ENCODE assay signal across 14 cellular contexts in the genomic region with DNA sequence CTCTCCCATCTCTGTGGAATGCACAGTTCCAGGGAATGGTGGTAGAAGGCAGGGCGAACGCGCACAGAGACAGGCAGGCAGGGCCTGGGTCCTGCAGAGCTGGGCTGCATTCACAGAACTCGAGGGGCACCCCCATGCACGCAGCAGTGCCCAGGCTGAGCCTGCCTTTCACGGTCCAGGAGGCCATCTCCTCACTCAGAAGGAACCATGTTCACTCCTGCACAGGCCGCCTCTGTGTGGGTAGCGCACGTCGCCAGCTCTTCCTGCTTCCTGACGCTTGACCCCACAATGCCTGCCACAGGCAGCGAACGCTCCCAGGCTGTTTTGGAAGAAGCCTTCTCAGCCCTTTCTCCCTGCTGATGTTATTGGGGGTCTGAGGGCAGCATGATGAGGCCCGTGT.
DNase-seq lines count a peak whose midpoint lies in the region; ATAC-seq and TF ChIP-seq lines count a peak whose summit lies in the region.
"Had no signal": no experiment of that assay in that cellular context is flagged by ENCODE, and none has a peak within 500 bp of the region (broad histone marks: within the 10 kb centered on the region; RNA-seq: fewer than 3 reads in every experiment).

No MANE protein-coding gene starts in this region.

- no peak for TF ChIP-seq EP300 in transverse colon (IDR thresholded peaks at IDR 0.05; ENCODE audit: low read depth)

- peak overlapping the region; percentile 6 for H3K27ac Mint-ChIP-seq in T-helper 1 cell treated with Interleukin-12 subunit alpha and Interleukin-12 subunit beta and Interleukin-4 antibody, amounts not matched to agents 30 μg/mL and 1 μg/mL, for 36 hours
- H3K27ac Mint-ChIP-seq in nephron progenitor cell, result peak overlapping the region; percentile 64
- H3K27ac Mint-ChIP-seq in stimulated activated naive B cell treated with anti-CD40 and anti-IgM and Interleukin-4, amounts not matched to agents 10 μg/mL and 1 μg/mL and 100 μg/mL, for 72 hours, result peak overlapping the region; percentile 84
- H3K27ac Mint-ChIP-seq in naive thymus-derived CD8-positive, alpha-beta T cell, result peak overlapping the region in 1 of 10 donors; percentile 37

- peaks cover 17 to 33% (median 30%) of the 10 kb centered on the region in 4 donors for H3K4me1 ChIP-seq in transverse colon
- H3K4me1 ChIP-seq: HAP-1 had no signal

- POLR2A ChIA-PET in naive thymus-derived CD8-positive, alpha-beta T cell (lab: Charles Lee), result no interaction called here

- peaks cover 0 to 16% (median 6%) of the 10 kb centered on the region in 4 donors for H3K36me3 ChIP-seq in transverse colon

- H3K36me3 Mint-ChIP-seq in T-helper 1 cell treated with Interleukin-12 subunit alpha and Interleukin-12 subunit beta and Interleukin-4 antibody, amounts not matched to agents 30 μg/mL and 1 μg/mL, for 36 hours (ENCODE audit: low read depth), result peaks cover 9% of the 10 kb centered on the region
- H3K36me3 Mint-ChIP-seq in nephron progenitor cell (ENCODE audit: low read depth), result peaks cover 16% of the 10 kb centered on the region
- H3K36me3 Mint-ChIP-seq in stimulated activated naive B cell treated with anti-CD40 and anti-IgM and Interleukin-4, amounts not matched to agents 10 μg/mL and 1 μg/mL and 100 μg/mL, for 72 hours, result peaks cover 51 to 66% of the 10 kb centered on the region in 2 donors
- peaks cover 0 to 56% (median 15%) of the 10 kb centered on the region in 3 donors for H3K36me3 Mint-ChIP-seq in naive thymus-derived CD8-positive, alpha-beta T cell

- ATAC-seq in stimulated activated naive B cell treated with anti-CD40 and anti-IgM and Interleukin-4, amounts not matched to agents 10 μg/mL and 1 μg/mL and 100 μg/mL, for 72 hours (replicated peaks), result no peak
- no peak for ATAC-seq in naive thymus-derived CD8-positive, alpha-beta T cell

- H3K27me3 Mint-ChIP-seq in T-helper 1 cell treated with Interleukin-12 subunit alpha and Interleukin-12 subunit beta and Interleukin-4 antibody, amounts not matched to agents 30 μg/mL and 1 μg/mL, for 36 hours (ENCODE audit: low read depth), result no peaks in the 10 kb centered on the region
- no peaks in the 10 kb centered on the region for H3K27me3 Mint-ChIP-seq in nephron progenitor cell (ENCODE audit: low read depth, poor library complexity)
- H3K27me3 Mint-ChIP-seq in stimulated activated naive B cell treated with anti-CD40 and anti-IgM and Interleukin-4, amounts not matched to agents 10 μg/mL and 1 μg/mL and 100 μg/mL, for 72 hours, result no peaks in the 10 kb centered on the region
- H3K27me3 Mint-ChIP-seq in naive thymus-derived CD8-positive, alpha-beta T cell, result no peaks in the 10 kb centered on the region
- H3K27me3 Mint-ChIP-seq: CD4-positive, CD25-positive, alpha-beta regulatory T cell had no signal

- DNase-seq in T-helper 1 cell, result no peak
- no peak for DNase-seq in nephron progenitor cell
- no peak for DNase-seq in stimulated activated naive B cell treated with anti-CD40 and anti-IgM and Interleukin-4, amounts not matched to agents 10 μg/mL and 1 μg/mL and 100 μg/mL, for 72 hours
- no peak for DNase-seq in transverse colon
- no peak for DNase-seq in stimulated activated naive CD4-positive, alpha-beta T cell (lab: John Stamatoyannopoulos, UW)
- no peak for DNase-seq in naive thymus-derived CD8-positive, alpha-beta T cell
- no peak for DNase-seq in 8988T
- DNase-seq: CD4-positive, CD25-positive, alpha-beta regulatory T cell; DMS 273 treated with DMSO at 0.1 percent for 48 hours had no signal

- H3K4me1 Mint-ChIP-seq in T-helper 1 cell treated with Interleukin-12 subunit alpha and Interleukin-12 subunit beta and Interleukin-4 antibody, amounts not matched to agents 30 μg/mL and 1 μg/mL, for 36 hours (ENCODE audit: low read depth), result no peaks in the 10 kb centered on the region
- H3K4me1 Mint-ChIP-seq in nephron progenitor cell, result peaks cover 11% of the 10 kb centered on the region
- peaks cover 7 to 9% of the 10 kb centered on the region in 2 donors for H3K4me1 Mint-ChIP-seq in stimulated activated naive B cell treated with anti-CD40 and anti-IgM and Interleukin-4, amounts not matched to agents 10 μg/mL and 1 μg/mL and 100 μg/mL, for 72 hours
- peaks cover 0 to 2% (median 0%) of the 10 kb centered on the region in 4 donors for H3K4me1 Mint-ChIP-seq in naive thymus-derived CD8-positive, alpha-beta T cell

- H3K4me3 Mint-ChIP-seq in T-helper 1 cell treated with Interleukin-12 subunit alpha and Interleukin-12 subunit beta and Interleukin-4 antibody, amounts not matched to agents 30 μg/mL and 1 μg/mL, for 36 hours, result no peak overlapping the region
- no peak overlapping the region for H3K4me3 Mint-ChIP-seq in nephron progenitor cell
- no peak overlapping the region for H3K4me3 Mint-ChIP-seq in stimulated activated naive B cell treated with anti-CD40 and anti-IgM and Interleukin-4, amounts not matched to agents 10 μg/mL and 1 μg/mL and 100 μg/mL, for 72 hours
- no peak overlapping the region for H3K4me3 Mint-ChIP-seq in naive thymus-derived CD8-positive, alpha-beta T cell
- H3K4me3 Mint-ChIP-seq: CD4-positive, CD25-positive, alpha-beta regulatory T cell had no signal

- TF ChIP-seq CTCF in nephron progenitor cell (IDR thresholded peaks at IDR 0.05), result no peak
- no peak for TF ChIP-seq CTCF in transverse colon (IDR thresholded peaks at IDR 0.05)

- H3K9me3 Mint-ChIP-seq in T-helper 1 cell treated with Interleukin-12 subunit alpha and Interleukin-12 subunit beta and Interleukin-4 antibody, amounts not matched to agents 30 μg/mL and 1 μg/mL, for 36 hours, result no peaks in the 10 kb centered on the region
- no peaks in the 10 kb centered on the region for H3K9me3 Mint-ChIP-seq in nephron progenitor cell
- no peaks in the 10 kb centered on the region for H3K9me3 Mint-ChIP-seq in stimulated activated naive B cell treated with anti-CD40 and anti-IgM and Interleukin-4, amounts not matched to agents 10 μg/mL and 1 μg/mL and 100 μg/mL, for 72 hours
- no peaks in the 10 kb centered on the region for H3K9me3 Mint-ChIP-seq in naive thymus-derived CD8-positive, alpha-beta T cell

- no peak overlapping the region for H3K27ac ChIP-seq in transverse colon
- H3K27ac ChIP-seq: 22Rv1; BLaER1 treated with 17β-estradiol and CSF1 and Interleukin-3, amounts not matched to agents 10 nM and 100 nM; HL-60 had no signal

- TF ChIP-seq POLR2A in transverse colon (IDR thresholded peaks at IDR 0.05), result no peak

- WGBS in transverse colon (ENCODE audit: low coverage in 1 of 2), 2 donors, result 95% methylated on average over 13 of the region's 14 CpGs; no CpG with 5 or more reads in 1 of the 2 donors

- H3K27me3 ChIP-seq in transverse colon, result no peaks in the 10 kb centered on the region
- H3K27me3 ChIP-seq: BLaER1 treated with 17β-estradiol and CSF1 and Interleukin-3, amounts not matched to agents 10 nM and 100 nM had no signal

- no peaks in the 10 kb centered on the region for H3K9me3 ChIP-seq in transverse colon
- H3K9me3 ChIP-seq: HAP-1 had no signal

- H3K4me3 ChIP-seq in transverse colon, result no peak overlapping the region
- H3K4me3 ChIP-seq: BLaER1 treated with 17β-estradiol and CSF1 and Interleukin-3, amounts not matched to agents 10 nM and 100 nM; HAP-1 had no signal

- intact Hi-C loops in transverse colon (cut with DNase I; ENCODE audit: low total_unique reads), result no loop called here

- in situ Hi-C loops in transverse colon (cut with MboI; ENCODE audit: low pct_ligation_motif_present in 1 of 4, low pct_unique_long_range_greater_than_20kb in 1 of 4, low sequenced_read_pairs in 3 of 4), result no loop called here
